Comparison of ENCODE assay signal across 8 cellular contexts in genomic region chr1:151340870-151341754, GRCh38. TPM values are rescaled to one million over a fixed set of nuclear protein-coding genes. Genes with fewer than 3 reads are reported as not detected.
A peak's percentile ranks its signal among the peaks of the same experiment; 100 is the strongest.
DNase-seq lines count a peak whose midpoint lies in the region; ATAC-seq, FAIRE-seq and TF ChIP-seq lines count a peak whose summit lies in the region.

No MANE protein-coding gene starts in this region.

- H3K27me3 ChIP-seq in adipocyte (replicated peaks; ENCODE audit: control insufficient read depth, insufficient read depth, low read length), result no peaks in the 10 kb centered on the region
- no peaks in the 10 kb centered on the region for H3K27me3 ChIP-seq in prostate gland (replicated peaks; ENCODE audit: insufficient read depth)

- DNase-seq in ACHN (peak; percentile 88), GM18507 (ENCODE audit: extremely low spot score, insufficient read length, low read depth) (no peak), NAMALWA (ENCODE audit: low spot score) (peak; percentile 95), SIG-M5 (lab: John Stamatoyannopoulos, UW) (peak; percentile 34), adipocyte (ENCODE audit: low read depth) (peak; percentile 97), Right ventricle myocardium superior (no peak), prostate gland (ENCODE audit: low spot score) (peak; percentile 62)

- H3K36me3 ChIP-seq in adipocyte (ENCODE audit: control insufficient read depth, insufficient read depth, low read length, severe bottlenecking) (peaks cover 19% of the 10 kb centered on the region), prostate gland (no peaks in the 10 kb centered on the region)

- 31% methylated on average over 7 of the region's 7 CpGs for WGBS in prostate gland

- TF ChIP-seq CTCF in prostate gland (IDR thresholded peaks at IDR 0.05), result peak; percentile 37 to 77 (median 74)

- ATAC-seq in Right ventricle myocardium superior (ENCODE audit: poor library complexity) (peak; percentile 91), GM21367 (IDR thresholded peaks at IDR 0.05; ENCODE audit: unreplicated experiment) (no peak)

- intact Hi-C loops in Right ventricle myocardium superior (cut with DNase I) (loop anchor here (5.0 kb wide), 1 partner anchor 44 kb away; no protein-coding TSS in a partner anchor), prostate gland (cut with DNase I) (loop anchor here (5.0 kb wide), 2 partner anchors 39 to 59 kb away; partner anchors contain the start of gene ZNF687)

- TF ChIP-seq POLR2A in prostate gland (IDR thresholded peaks at IDR 0.05), result no peak

- in situ Hi-C loops in ACHN (cut with HindIII; ENCODE audit: low pct_ligation_motif_present, low pct_unique_long_range_greater_than_20kb, low sequenced_read_pairs), result no loop called here

- H3K9ac ChIP-seq in adipocyte (ENCODE audit: low read length), result peak overlapping the region; percentile 49

- peaks cover 8% of the 10 kb centered on the region for H3K4me1 ChIP-seq in adipocyte (ENCODE audit: control insufficient read depth, insufficient read depth, low read length)
- peaks cover 2% of the 10 kb centered on the region for H3K4me1 ChIP-seq in prostate gland (replicated peaks)

- H3K4me3 ChIP-seq in adipocyte (ENCODE audit: low read length), result no peak overlapping the region
- no peak overlapping the region for H3K4me3 ChIP-seq in prostate gland

- no peak overlapping the region for H3K27ac ChIP-seq in prostate gland

- FAIRE-seq in GM18507 (lab: Jason Lieb, UNC), result peak; percentile 85

- H3K9me3 ChIP-seq in adipocyte (ENCODE audit: control insufficient read depth, low read length) (no peaks in the 10 kb centered on the region), prostate gland (no peaks in the 10 kb centered on the region)

RNA-seq across cellular contexts. Expression of gene RFX5, which starts 5.9 kb away (rescaled TPM):
- total RNA-seq in Right ventricle myocardium superior, result 16.3 TPM
- 10 to 100 TPM; 25.5 to 27.2 TPM for total RNA-seq in prostate gland

RNA-seq across cellular contexts. Expression of gene PI4KB, which starts 13.9 kb away (rescaled TPM):
- total RNA-seq in Right ventricle myocardium superior (41.0 TPM), prostate gland (10 to 100 TPM; 60.7 to 91.9 TPM)

RNA-seq across cellular contexts. Expression of gene SELENBP1, which starts 31.4 kb away (rescaled TPM):
- total RNA-seq in Right ventricle myocardium superior (119 TPM), prostate gland (100 to 1,000 TPM; 104 to 108 TPM)

RNA-seq across cellular contexts. Expression of gene PSMB4, which starts 58.3 kb away (rescaled TPM):
- total RNA-seq in Right ventricle myocardium superior, result 177 TPM
- total RNA-seq in prostate gland, result 100 to 1,000 TPM; 229 to 275 TPM

RNA-seq across cellular contexts. Expression of gene ZNF687, which starts 59.0 kb away (rescaled TPM):
- 12.4 TPM for total RNA-seq in Right ventricle myocardium superior
- 10 to 100 TPM; 30.1 to 46.4 TPM for total RNA-seq in prostate gland

Comparison
In these comparisons a context has a peak if more than half of its experiments do, and no peak if none do; other contexts are left out.
1. DNase-seq: peak in ACHN (single experiment), NAMALWA (single experiment), SIG-M5 (single experiment), adipocyte (single experiment) and prostate gland (single experiment); none in GM18507 (single experiment) and Right ventricle myocardium superior (single experiment).